ENCODE assay signal across 19 cellular contexts in the genomic region with DNA sequence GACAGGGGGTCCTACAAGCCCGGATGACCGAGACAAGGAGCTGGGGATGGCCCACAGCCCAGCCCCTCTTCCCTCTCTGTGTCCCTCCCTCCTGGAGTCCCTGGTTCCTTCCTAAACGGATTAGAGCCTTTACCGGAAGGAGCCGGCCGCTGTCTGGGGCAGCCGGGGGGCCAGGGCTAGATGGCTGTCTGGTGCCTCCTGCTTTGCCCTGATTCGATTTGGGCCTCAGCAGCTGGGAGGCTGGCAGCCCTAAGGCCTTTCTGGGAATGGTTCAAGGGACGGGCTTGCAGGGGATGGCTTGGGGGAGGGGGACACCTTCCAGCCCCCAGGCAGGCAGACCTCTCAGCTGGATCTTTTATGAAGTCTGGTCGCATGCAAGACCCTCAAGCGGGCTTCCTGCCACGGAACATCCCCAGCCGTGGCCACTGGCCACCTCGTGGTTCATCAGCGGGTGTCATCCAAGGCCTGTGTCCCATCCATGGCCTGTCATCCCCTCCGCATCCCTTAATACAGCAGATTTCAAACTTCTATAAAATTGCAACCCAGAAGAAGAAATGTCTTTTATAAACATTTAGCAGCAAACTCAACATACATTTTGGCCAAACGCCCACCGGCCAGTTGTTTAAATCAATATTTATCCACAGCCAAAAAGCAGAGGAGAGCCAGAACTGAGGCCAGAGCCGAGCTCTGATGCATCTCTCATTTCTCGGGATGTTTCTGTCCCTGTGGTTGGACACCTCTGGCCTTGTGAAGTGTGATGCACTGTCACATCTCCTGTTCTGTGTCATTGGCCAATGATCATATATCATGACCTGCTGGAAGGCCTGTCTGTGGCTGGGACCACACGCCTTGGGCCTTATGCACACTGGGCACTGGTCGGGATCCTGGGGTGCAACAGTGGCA. TPM values are rescaled to one million over a fixed set of nuclear protein-coding genes. Genes with fewer than 3 reads are reported as not detected.
DNase-seq lines count a peak whose midpoint lies in the region; ATAC-seq and TF ChIP-seq lines count a peak whose summit lies in the region.
"Had no signal": no experiment of that assay in that cellular context is flagged by ENCODE, and none has a peak within 500 bp of the region (broad histone marks: within the 10 kb centered on the region; RNA-seq: fewer than 3 reads in every experiment).

No MANE protein-coding gene starts in this region.

- H3K27me3 ChIP-seq in H9 (ENCODE audit: insufficient read depth, low read length) (no peaks in the 10 kb centered on the region), gastroesophageal sphincter (no peaks in the 10 kb centered on the region), gastrocnemius medialis (no peaks in the 10 kb centered on the region)

- TF ChIP-seq POLR2A in gastroesophageal sphincter (IDR thresholded peaks at IDR 0.05): no peak
- TF ChIP-seq POLR2A in gastrocnemius medialis (IDR thresholded peaks at IDR 0.05): no peak

- no peak overlapping the region for H3K4ac ChIP-seq in H9 (ENCODE audit: low read depth, low read length)

- no peaks in the 10 kb centered on the region for H4K20me1 ChIP-seq in H9 (ENCODE audit: control insufficient read depth, insufficient read depth, insufficient read length)

- no peak overlapping the region for H3K4me3 ChIP-seq in gastroesophageal sphincter
- H3K4me3 ChIP-seq in gastrocnemius medialis: no peak overlapping the region

- no peak overlapping the region for H4K5ac ChIP-seq in H9 (ENCODE audit: insufficient read length, low read depth, low read length)

- H2AK5ac ChIP-seq in H9 (ENCODE audit: insufficient read length, low read length): no peak overlapping the region

- in situ Hi-C loops in gastrocnemius medialis (cut with MboI; ENCODE audit: low sequenced_read_pairs in 4 of 4): no loop called here

- ATAC-seq in SK-N-SH treated with all-trans-retinoic acid at 6 μM for 48 hours (peak; percentile 69), gastroesophageal sphincter (no peak), gastrocnemius medialis (no peak), HG02623 (IDR thresholded peaks at IDR 0.05; ENCODE audit: unreplicated experiment) (no peak)
- no peak for ATAC-seq in naive thymus-derived CD8-positive, alpha-beta T cell
- ATAC-seq: activated CD4-positive, CD25-positive, alpha-beta regulatory T cell treated with anti-CD3 and anti-CD28 coated beads, Interleukin-2, amount 50 U/mL, for 24 hours; natural killer cell had no signal

- no peaks in the 10 kb centered on the region for H3K9me3 ChIP-seq in H9 (ENCODE audit: control insufficient read depth, low read depth, low read length)
- H3K9me3 ChIP-seq in gastroesophageal sphincter: no peaks in the 10 kb centered on the region
- H3K9me3 ChIP-seq in gastrocnemius medialis: no peaks in the 10 kb centered on the region

- peaks cover 0 to 10% of the 10 kb centered on the region in 2 experiments; a peak in 2 of 4 replicates for H3K4me1 Mint-ChIP-seq in H9
- H3K4me1 Mint-ChIP-seq in naive thymus-derived CD8-positive, alpha-beta T cell: no peaks in the 10 kb centered on the region
- H3K4me1 Mint-ChIP-seq: activated naive CD8-positive, alpha-beta T cell treated with anti-CD3 and anti-CD28 coated beads for 36 hours; natural killer cell had no signal

- H3K79me2 ChIP-seq in H9 (ENCODE audit: insufficient read depth, low read length): no peaks in the 10 kb centered on the region

- WGBS in H9 (ENCODE audit: extremely low coverage, insufficient read length, low lambda C conversion rate): no CpG with 5 or more reads among the region's 22 CpGs
- WGBS in gastroesophageal sphincter (ENCODE audit: low coverage in 1 of 2), 2 donors: 38 to 50% methylated on average over 7 to 11 of the region's 22 CpGs

- no peak overlapping the region for H3T11ph ChIP-seq in H9 (ENCODE audit: low read length)

- H3K36me3 Mint-ChIP-seq in H9 (ENCODE audit: insufficient read depth in 1 of 3, low read depth in 3 of 3): peaks cover 3 to 28% (median 21%) of the 10 kb centered on the region in 3 experiments; a peak in 6 of 7 replicates
- H3K36me3 Mint-ChIP-seq in naive thymus-derived CD8-positive, alpha-beta T cell: no peaks in the 10 kb centered on the region
- H3K36me3 Mint-ChIP-seq: activated naive CD8-positive, alpha-beta T cell treated with anti-CD3 and anti-CD28 coated beads for 36 hours; natural killer cell had no signal

- H4K91ac ChIP-seq in H9 (ENCODE audit: insufficient read length, low read depth, low read length): no peak overlapping the region

- H3K23me2 ChIP-seq in H9 (ENCODE audit: insufficient read length, low read depth, low read length, poor library complexity, severe bottlenecking): no peaks in the 10 kb centered on the region

- peak overlapping the region in 2 of 3 experiments; percentile 22 to 75; a peak in 5 of 7 replicates for H3K27ac Mint-ChIP-seq in H9
- peak overlapping the region in 2 of 10 donors; percentile 4 to 53 for H3K27ac Mint-ChIP-seq in naive thymus-derived CD8-positive, alpha-beta T cell
- H3K27ac Mint-ChIP-seq: activated naive CD8-positive, alpha-beta T cell treated with anti-CD3 and anti-CD28 coated beads for 36 hours; natural killer cell; T-helper 2 cell treated with Interferon-gamma antibody and Interleukin-4, amounts not matched to agents 5 μg/mL and 100 μg/mL, for 36 hours had no signal

- H3K27me3 Mint-ChIP-seq in H9 (ENCODE audit: low read depth): no peaks in the 10 kb centered on the region; the same call in none of the 2 replicates
- H3K27me3 Mint-ChIP-seq in naive thymus-derived CD8-positive, alpha-beta T cell: no peaks in the 10 kb centered on the region
- H3K27me3 Mint-ChIP-seq: activated naive CD8-positive, alpha-beta T cell treated with anti-CD3 and anti-CD28 coated beads for 36 hours had no signal

- H3K27ac ChIP-seq in H9 (ENCODE audit: insufficient read length, low read depth, low read length) (no peak overlapping the region), gastroesophageal sphincter (peak overlapping the region in 3 of 4 donors; percentile 0 to 63 (median 51)), gastrocnemius medialis (peak overlapping the region; percentile 54 to 94 (median 74))

- no peak overlapping the region for H2AFZ ChIP-seq in H9 (ENCODE audit: low read length)

- H3K9ac ChIP-seq in H9 (ENCODE audit: extremely low read depth, insufficient read length, low read length): no peak overlapping the region

- no peak overlapping the region for H3K4me2 ChIP-seq in H9 (ENCODE audit: insufficient read depth, insufficient read length, low read length)

- POLR2A ChIA-PET in naive thymus-derived CD8-positive, alpha-beta T cell (lab: Charles Lee): no interaction called here

- peaks cover 0 to 2% of the 10 kb centered on the region in 2 experiments; a peak in 1 of 5 replicates for H3K9me3 Mint-ChIP-seq in H9
- no peaks in the 10 kb centered on the region for H3K9me3 Mint-ChIP-seq in naive thymus-derived CD8-positive, alpha-beta T cell
- H3K9me3 Mint-ChIP-seq: activated naive CD8-positive, alpha-beta T cell treated with anti-CD3 and anti-CD28 coated beads for 36 hours; natural killer cell; T-helper 2 cell treated with Interferon-gamma antibody and Interleukin-4, amounts not matched to agents 5 μg/mL and 100 μg/mL, for 36 hours had no signal

- H3K4me3 Mint-ChIP-seq in H9: no peak overlapping the region
- H3K4me3 Mint-ChIP-seq in naive thymus-derived CD8-positive, alpha-beta T cell: no peak overlapping the region
- H3K4me3 Mint-ChIP-seq: activated naive CD8-positive, alpha-beta T cell treated with anti-CD3 and anti-CD28 coated beads for 36 hours; natural killer cell; T-helper 2 cell treated with Interferon-gamma antibody and Interleukin-4, amounts not matched to agents 5 μg/mL and 100 μg/mL, for 36 hours had no signal

- H3K18ac ChIP-seq in H9 (ENCODE audit: insufficient read length, low read depth, low read length): no peak overlapping the region

- no peak overlapping the region for H2BK15ac ChIP-seq in H9 (ENCODE audit: low read depth, low read length)

- H3K4me1 ChIP-seq in H9 (ENCODE audit: insufficient read depth, low read length): no peaks in the 10 kb centered on the region
- peaks cover 0 to 47% (median 6%) of the 10 kb centered on the region in 3 donors for H3K4me1 ChIP-seq in gastroesophageal sphincter
- H3K4me1 ChIP-seq in gastrocnemius medialis: peaks cover 14 to 32% of the 10 kb centered on the region in 2 donors

- H2BK5ac ChIP-seq in H9 (ENCODE audit: insufficient read length, low read length): no peak overlapping the region

- no peak overlapping the region for H3K56ac ChIP-seq in H9 (ENCODE audit: insufficient read length, low read depth, low read length)

- H2BK20ac ChIP-seq in H9 (ENCODE audit: low read depth, low read length, poor library complexity, severe bottlenecking): no peak overlapping the region

- no peak overlapping the region for H2BK12ac ChIP-seq in H9 (ENCODE audit: insufficient read length, low read depth, low read length)

- DNase-seq in H9 (no peak), gastrocnemius medialis (no peak), mucosa of gallbladder (ENCODE audit: low spot score) (no peak)
- no peak for DNase-seq in naive thymus-derived CD8-positive, alpha-beta T cell
- DNase-seq: activated naive CD8-positive, alpha-beta T cell treated with anti-CD3 and anti-CD28 coated beads for 36 hours; effector CD8-positive, alpha-beta T cell; hippocampal formation; islet precursor cell; natural killer cell; NCI-H1092; NCI-H2081; NCI-H510A; SHP77 treated with DMSO at 0.1 percent for 48 hours; stimulated activated naive CD4-positive, alpha-beta T cell treated with Interleukin-2 at 50 U/mL for 16 hours had no signal

- no peak overlapping the region for H3K23ac ChIP-seq in H9 (ENCODE audit: insufficient read length, low read depth, low read length)

- intact Hi-C loops in gastrocnemius medialis (cut with DNase I; ENCODE audit: low total_unique reads): no loop called here

- H3K79me1 ChIP-seq in H9 (ENCODE audit: insufficient read depth, low read depth, low read length, poor library complexity, severe bottlenecking): no peaks in the 10 kb centered on the region

- no peak for TF ChIP-seq EP300 in gastroesophageal sphincter (IDR thresholded peaks at IDR 0.05)

- H2BK120ac ChIP-seq in H9 (ENCODE audit: low read depth, low read length, poor library complexity, severe bottlenecking): no peak overlapping the region

- TF ChIP-seq CTCF in H9 (conservative IDR thresholded peaks at IDR 0.05) (no peak), gastroesophageal sphincter (IDR thresholded peaks at IDR 0.05) (no peak), gastrocnemius medialis (IDR thresholded peaks at IDR 0.05 in 4 of 5, conservative IDR thresholded peaks at IDR 0.05 in 1 of 5) (no peak)

- H4K8ac ChIP-seq in H9 (replicated peaks; ENCODE audit: insufficient read length, low read depth, low read length): no peak overlapping the region

- no peak overlapping the region; the same call in 1 of the 2 replicates for H3K14ac ChIP-seq in H9 (ENCODE audit: insufficient read depth, low read length)

- H3K36me3 ChIP-seq in gastroesophageal sphincter (peaks cover 0 to 29% of the 10 kb centered on the region in 2 donors), gastrocnemius medialis (no peaks in the 10 kb centered on the region)

TF ChIP-seq in SK-N-SH treated with all-trans-retinoic acid at 6 μM for 48 hours, 23 proteins besides CTCF, POLR2A, EP300 and RAD21 (continues in another document):
- TF ChIP-seq OSR1 (CRISPR knock-in tag; IDR thresholded peaks at IDR 0.05): no peak

RNA-seq across cellular contexts. Expression of a gene that starts 52.0 kb away (rescaled TPM):
- total RNA-seq in H9 (2021): 34.3 and 39.9 TPM in 2 replicates
- total RNA-seq in gastroesophageal sphincter: 10 to 100 TPM; 21.5 to 49.0 (median 28.2) TPM
- total RNA-seq in gastrocnemius medialis: 100 to 1,000 TPM in 1 of 4 donors, 10 to 100 TPM in 3; 42.9 to 109 (median 77.0) TPM
- total RNA-seq in mucosa of gallbladder: 28.9 TPM
- 1 to 10 TPM; 1.3 to 1.8 TPM for total RNA-seq in naive thymus-derived CD8-positive, alpha-beta T cell
- not detected for polyA plus RNA-seq in naive thymus-derived CD8-positive, alpha-beta T cell
- total RNA-seq: natural killer cell had no signal

Comparison
In these comparisons a context has a peak if more than half of its experiments do, and no peak if none do; other contexts are left out.
1. RNA of a gene that starts 52.0 kb away (total RNA-seq): 42.9 to 109 TPM in gastrocnemius medialis, 34.3 to 39.9 TPM in H9, 21.5 to 49.0 TPM in gastroesophageal sphincter and 28.9 TPM in mucosa of gallbladder (single experiment); 1.3 to 1.8 TPM in naive thymus-derived CD8-positive, alpha-beta T cell; every median in the first group is over 4 times any median in the second.